In genomic region chr12:23947395-23947794, GRCh38 we compare ENCODE assay signal across 28 cellular contexts. TPM values are rescaled to one million over a fixed set of nuclear protein-coding genes. Genes with fewer than 3 reads are reported as not detected.
A peak's percentile ranks its signal among the peaks of the same experiment; 100 is the strongest.
DNase-seq lines count a peak whose midpoint lies in the region; ATAC-seq and TF ChIP-seq lines count a peak whose summit lies in the region.
"Had no signal": no experiment of that assay in that cellular context is flagged by ENCODE, and none has a peak within 500 bp of the region (broad histone marks: within the 10 kb centered on the region; RNA-seq: fewer than 3 reads in every experiment).

No MANE protein-coding gene starts in this region.

- H3K9me3 Mint-ChIP-seq in chondrocyte (ENCODE audit: low read depth) = no peaks in the 10 kb centered on the region
- H3K9me3 Mint-ChIP-seq in type B pancreatic cell = no peaks in the 10 kb centered on the region
- H3K9me3 Mint-ChIP-seq: activated CD4-positive, alpha-beta T cell treated with anti-CD3 and anti-CD28 coated beads, Interleukin-2, amount 10 ng/mL, durations not matched to agents 24 days and 14 days; natural killer cell had no signal

- H3K4me1 ChIP-seq in mesodermal cell (ENCODE audit: control insufficient read depth, insufficient read depth, low read length, poor library complexity, severe bottlenecking) = peaks cover 22% of the 10 kb centered on the region
- H3K4me1 ChIP-seq: A549 had no signal

- H3K4me3 Mint-ChIP-seq in chondrocyte (ENCODE audit: unreplicated experiment) (peak overlapping the region; percentile 55), type B pancreatic cell (peak overlapping the region; percentile 79)
- H3K4me3 Mint-ChIP-seq: activated CD4-positive, alpha-beta T cell treated with anti-CD3 and anti-CD28 coated beads, Interleukin-2, amount 10 ng/mL, durations not matched to agents 24 days and 14 days; CD4-positive, alpha-beta memory T cell; central memory CD8-positive, alpha-beta T cell; natural killer cell had no signal

- no peaks in the 10 kb centered on the region for H3K36me3 ChIP-seq in mesodermal cell (ENCODE audit: control insufficient read depth, insufficient read depth, low read length)

- H3K27ac ChIP-seq in mesodermal cell (ENCODE audit: low read depth, low read length, severe bottlenecking) = no peak overlapping the region
- H3K27ac ChIP-seq: A549, GM23248 had no signal

- H3K36me3 Mint-ChIP-seq in chondrocyte (ENCODE audit: low read depth) = peaks cover 2% of the 10 kb centered on the region
- H3K36me3 Mint-ChIP-seq in type B pancreatic cell = peaks cover 3% of the 10 kb centered on the region
- H3K36me3 Mint-ChIP-seq: CD4-positive, alpha-beta memory T cell; natural killer cell had no signal

- DNase-seq in NCI-H748 (lab: John Stamatoyannopoulos, UW; ENCODE audit: unreplicated experiment) (peak; percentile 1), NCI-H748 treated with DMSO at 0.1 percent for 48 hours (lab: John Stamatoyannopoulos, UW) (no peak), chondrocyte (ENCODE audit: low spot score) (no peak), type B pancreatic cell (ENCODE audit: extremely low spot score, unreplicated experiment) (no peak), anterior cingulate cortex (lab: John Stamatoyannopoulos, UW) (no peak), NCI-H510A (lab: John Stamatoyannopoulos, UW) (no peak)
- DNase-seq: activated CD4-positive, alpha-beta T cell treated with anti-CD3 and anti-CD28 coated beads, Interleukin-2, amount 10 ng/mL, durations not matched to agents 24 days and 14 days; activated gamma-delta T cell treated with Interleukin-2 at 50 U/mL for 16 hours; activated T-cell treated with anti-CD3 and anti-CD28 coated beads, Interleukin-2, amount 50 U/mL, for 1 hour; AML-193; CD4-positive, alpha-beta memory T cell; erythroblast; GM23248; head of caudate nucleus; natural killer cell; NCI-H1105; NCI-H2081 treated with DMSO at 0.1 percent for 48 hours; SHP77; stimulated activated naive CD4-positive, alpha-beta T cell treated with Interleukin-2 at 50 U/mL for 16 hours; T-helper 9 cell had no signal

- no peaks in the 10 kb centered on the region for H3K27me3 Mint-ChIP-seq in chondrocyte (ENCODE audit: low read depth)
- peaks cover 35% of the 10 kb centered on the region for H3K27me3 Mint-ChIP-seq in type B pancreatic cell
- H3K27me3 Mint-ChIP-seq: CD4-positive, alpha-beta memory T cell; central memory CD8-positive, alpha-beta T cell had no signal

- ATAC-seq in HG03378 (IDR thresholded peaks at IDR 0.05; ENCODE audit: unreplicated experiment) = no peak
- ATAC-seq: A549, natural killer cell, Panc1, sciatic nerve had no signal

- no CpG with 5 or more reads among the region's 2 CpGs for WGBS in mesodermal cell (ENCODE audit: insufficient coverage in 2 of 2), 2 experiments

- H3K27ac Mint-ChIP-seq in chondrocyte (ENCODE audit: unreplicated experiment) = no peak overlapping the region
- no peak overlapping the region for H3K27ac Mint-ChIP-seq in type B pancreatic cell
- H3K27ac Mint-ChIP-seq: activated CD4-positive, alpha-beta T cell treated with anti-CD3 and anti-CD28 coated beads, Interleukin-2, amount 10 ng/mL, durations not matched to agents 24 days and 14 days; CD4-positive, alpha-beta memory T cell; natural killer cell had no signal

- no peaks in the 10 kb centered on the region for H3K9me3 ChIP-seq in mesodermal cell (ENCODE audit: control insufficient read depth, low read length)
- H3K9me3 ChIP-seq: A549 had no signal

- peaks cover 3% of the 10 kb centered on the region for H3K4me1 Mint-ChIP-seq in chondrocyte (ENCODE audit: low read depth)
- peaks cover 11% of the 10 kb centered on the region for H3K4me1 Mint-ChIP-seq in type B pancreatic cell (ENCODE audit: unreplicated experiment)
- H3K4me1 Mint-ChIP-seq: activated CD4-positive, alpha-beta T cell treated with anti-CD3 and anti-CD28 coated beads, Interleukin-2, amount 10 ng/mL, durations not matched to agents 24 days and 14 days; CD4-positive, alpha-beta memory T cell; central memory CD8-positive, alpha-beta T cell; natural killer cell had no signal

- TF ChIP-seq CTCF in chondrocyte (IDR thresholded peaks at IDR 0.05) (peak; percentile 46), type B pancreatic cell (conservative IDR thresholded peaks at IDR 0.05) (peak; percentile 69)

- peak overlapping the region; percentile 53 for H3K4me3 ChIP-seq in mesodermal cell (ENCODE audit: extremely low read depth, insufficient read depth, low read length, poor library complexity, severe bottlenecking)
- H3K4me3 ChIP-seq: A549, GM23248 had no signal

RNA-seq across cellular contexts. Expression of gene SOX5, which starts 2.1 kb away (rescaled TPM):
- total RNA-seq in chondrocyte (11.1 to 16.2 TPM (median 13.5 TPM) in 3 replicates), type B pancreatic cell (ENCODE audit: low replicate concordance) (28.9 and 32.8 TPM in 2 replicates)
- 12.1 TPM for polyA plus RNA-seq in mesodermal cell (2013, experiment 1 of 2)
- 10.8 TPM for polyA plus RNA-seq in mesodermal cell (2013, experiment 2 of 2)
- total RNA-seq: CD4-positive, alpha-beta memory T cell; G401; GM23248; NCI-H460 had no signal
- polyA plus RNA-seq: A549, GM23248 had no signal
